ENCODE assay signal across 33 cellular contexts in the genomic region with DNA sequence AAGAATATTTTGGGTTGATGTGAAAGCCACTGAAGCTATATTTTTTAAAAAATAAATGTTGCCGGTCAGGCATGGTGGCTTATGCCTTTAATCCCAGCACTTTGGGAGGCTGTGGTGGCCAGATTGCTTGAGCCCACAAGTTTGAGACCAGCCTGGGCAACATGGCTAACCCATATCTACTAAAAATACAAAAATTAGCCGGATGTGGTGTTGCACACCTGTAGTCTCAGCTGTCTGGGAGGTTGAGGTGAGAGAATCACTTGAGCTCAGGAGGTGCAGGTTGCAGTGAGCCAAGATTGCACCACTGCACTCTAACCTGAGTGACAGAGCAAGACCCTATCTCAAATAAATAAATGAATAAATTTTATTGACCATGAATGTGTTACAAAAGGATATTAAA.
"Had no signal": no experiment of that assay in that cellular context is flagged by ENCODE, and none has a peak within 500 bp of the region (broad histone marks: within the 10 kb centered on the region; RNA-seq: fewer than 3 reads in every experiment).

No MANE protein-coding gene starts in this region.

- H3K4me3 ChIP-seq: adrenal gland, body of pancreas, esophagus muscularis mucosa, gastrocnemius medialis, heart right ventricle, hepatocyte had no signal

- FAIRE-seq: colon had no signal

- DNase-seq: activated B cell treated with CpG ODN at 0.5 μM for 24 hours; activated CD4-positive, alpha-beta T cell treated with anti-CD3 and anti-CD28 coated beads for 48 hours; activated CD4-positive, alpha-beta T cell treated with anti-CD3 and anti-CD28 coated beads, Interleukin-2, amount 50 U/mL, for 1 hour; activated CD4-positive, alpha-beta T cell treated with anti-CD3 and anti-CD28 coated beads, Interleukin-2, amount 50 U/mL, for 48 hours; activated CD8-positive, alpha-beta memory T cell treated with anti-CD3 and anti-CD28 coated beads for 24 hours; activated CD8-positive, alpha-beta T cell treated with anti-CD3 and anti-CD28 coated beads for 36 hours; activated effector memory CD4-positive, alpha-beta T cell treated with anti-CD3 and anti-CD28 coated beads, Interleukin-2, amount 50 U/mL, for 16 hours; activated naive CD4-positive, alpha-beta T cell treated with anti-CD3 and anti-CD28 coated beads for 36 hours; activated naive CD8-positive, alpha-beta T cell treated with anti-CD3 and anti-CD28 coated beads for 36 hours; activated naive CD8-positive, alpha-beta T cell treated with anti-CD3 and anti-CD28 coated beads, Interleukin-2, amount 50 U/mL, for 24 hours; activated T-cell treated with anti-CD3 and anti-CD28 coated beads, Interleukin-2, amount 50 U/mL, for 4 hours; adrenal gland; amygdala; aorta; body of pancreas; caudate nucleus; cortex of kidney; dermis blood vessel endothelial cell; effector CD4-positive, alpha-beta T cell; effector memory CD8-positive, alpha-beta T cell; erythroblast; foreskin keratinocyte; gastrocnemius medialis; heart right ventricle; T1000; WERI-Rb-1 had no signal

- H3K27ac ChIP-seq: adrenal gland, esophagus muscularis mucosa, foreskin keratinocyte, gastrocnemius medialis, heart right ventricle, hepatocyte, WERI-Rb-1 had no signal

- H3K4me3 Mint-ChIP-seq: activated B cell treated with CpG ODN at 0.5 μM for 24 hours; activated CD8-positive, alpha-beta T cell treated with anti-CD3 and anti-CD28 coated beads for 36 hours; activated naive CD4-positive, alpha-beta T cell treated with anti-CD3 and anti-CD28 coated beads for 36 hours; activated naive CD4-positive, alpha-beta T cell treated with anti-CD3 and anti-CD28 coated beads, Interleukin-2, amount 50 U/mL, for 24 hours; activated naive CD8-positive, alpha-beta T cell treated with anti-CD3 and anti-CD28 coated beads for 36 hours; activated naive CD8-positive, alpha-beta T cell treated with anti-CD3 and anti-CD28 coated beads, Interleukin-2, amount 50 U/mL, for 24 hours; activated T-cell treated with anti-CD3 and anti-CD28 coated beads, Interleukin-2, amount 50 U/mL, for 4 hours; activated T-helper 17 cell treated with anti-CD3 and anti-CD28 coated beads, Interleukin-2, amount 50 U/mL, for 72 hours; effector memory CD8-positive, alpha-beta T cell; T-helper 2 cell treated with Interferon-gamma antibody and Interleukin-4, amounts not matched to agents 5 μg/mL and 100 μg/mL, for 36 hours had no signal

- H3K4me1 Mint-ChIP-seq: activated B cell treated with CpG ODN at 0.5 μM for 24 hours; activated T-helper 17 cell treated with anti-CD3 and anti-CD28 coated beads, Interleukin-2, amount 50 U/mL, for 72 hours had no signal

- H3K4me1 ChIP-seq: foreskin keratinocyte, gastrocnemius medialis had no signal

- H3K27ac Mint-ChIP-seq: activated B cell treated with CpG ODN at 0.5 μM for 24 hours; activated CD8-positive, alpha-beta T cell treated with anti-CD3 and anti-CD28 coated beads for 36 hours; activated naive CD4-positive, alpha-beta T cell treated with anti-CD3 and anti-CD28 coated beads for 36 hours; activated naive CD4-positive, alpha-beta T cell treated with anti-CD3 and anti-CD28 coated beads, Interleukin-2, amount 50 U/mL, for 24 hours; activated naive CD8-positive, alpha-beta T cell treated with anti-CD3 and anti-CD28 coated beads for 36 hours; activated naive CD8-positive, alpha-beta T cell treated with anti-CD3 and anti-CD28 coated beads, Interleukin-2, amount 50 U/mL, for 24 hours; activated T-helper 17 cell treated with anti-CD3 and anti-CD28 coated beads, Interleukin-2, amount 50 U/mL, for 72 hours; effector memory CD8-positive, alpha-beta T cell; T-helper 2 cell treated with Interferon-gamma antibody and Interleukin-4, amounts not matched to agents 5 μg/mL and 100 μg/mL, for 36 hours had no signal

- H3K27me3 ChIP-seq: adrenal gland, body of pancreas, esophagus muscularis mucosa, foreskin keratinocyte, gastrocnemius medialis, heart right ventricle, hepatocyte had no signal

- H3K9me3 Mint-ChIP-seq: activated B cell treated with CpG ODN at 0.5 μM for 24 hours; activated CD8-positive, alpha-beta T cell treated with anti-CD3 and anti-CD28 coated beads for 36 hours; activated naive CD4-positive, alpha-beta T cell treated with anti-CD3 and anti-CD28 coated beads for 36 hours; activated naive CD4-positive, alpha-beta T cell treated with anti-CD3 and anti-CD28 coated beads, Interleukin-2, amount 50 U/mL, for 24 hours; activated naive CD8-positive, alpha-beta T cell treated with anti-CD3 and anti-CD28 coated beads for 36 hours; activated naive CD8-positive, alpha-beta T cell treated with anti-CD3 and anti-CD28 coated beads, Interleukin-2, amount 50 U/mL, for 24 hours; activated T-cell treated with anti-CD3 and anti-CD28 coated beads, Interleukin-2, amount 50 U/mL, for 4 hours; activated T-helper 17 cell treated with anti-CD3 and anti-CD28 coated beads, Interleukin-2, amount 50 U/mL, for 72 hours; effector memory CD8-positive, alpha-beta T cell; T-helper 2 cell treated with Interferon-gamma antibody and Interleukin-4, amounts not matched to agents 5 μg/mL and 100 μg/mL, for 36 hours had no signal

- H3K9me3 ChIP-seq: body of pancreas, esophagus muscularis mucosa, gastrocnemius medialis, heart right ventricle had no signal

- H2AFZ ChIP-seq: hepatocyte had no signal

- H3K27me3 Mint-ChIP-seq: activated B cell treated with CpG ODN at 0.5 μM for 24 hours; activated CD8-positive, alpha-beta T cell treated with anti-CD3 and anti-CD28 coated beads for 36 hours; activated naive CD4-positive, alpha-beta T cell treated with anti-CD3 and anti-CD28 coated beads, Interleukin-2, amount 50 U/mL, for 24 hours; activated naive CD8-positive, alpha-beta T cell treated with anti-CD3 and anti-CD28 coated beads for 36 hours; activated naive CD8-positive, alpha-beta T cell treated with anti-CD3 and anti-CD28 coated beads, Interleukin-2, amount 50 U/mL, for 24 hours; activated T-helper 17 cell treated with anti-CD3 and anti-CD28 coated beads, Interleukin-2, amount 50 U/mL, for 72 hours; effector memory CD8-positive, alpha-beta T cell had no signal

- H3K36me3 Mint-ChIP-seq: activated naive CD8-positive, alpha-beta T cell treated with anti-CD3 and anti-CD28 coated beads for 36 hours had no signal

- H3K4me2 ChIP-seq: hepatocyte had no signal

- ATAC-seq: activated CD4-positive, CD25-positive, alpha-beta regulatory T cell treated with anti-CD3 and anti-CD28 coated beads, Interleukin-2, amount 50 U/mL, for 24 hours; activated CD8-positive, alpha-beta T cell treated with anti-CD3 and anti-CD28 coated beads for 36 hours; activated naive CD8-positive, alpha-beta T cell treated with anti-CD3 and anti-CD28 coated beads, Interleukin-2, amount 50 U/mL, for 24 hours; activated T-cell treated with anti-CD3 and anti-CD28 coated beads, Interleukin-2, amount 50 U/mL, for 4 hours; activated T-helper 17 cell treated with anti-CD3 and anti-CD28 coated beads, Interleukin-2, amount 50 U/mL, for 72 hours; body of pancreas; effector memory CD8-positive, alpha-beta T cell; foreskin keratinocyte; gastrocnemius medialis; heart right ventricle had no signal
